13 cellular contexts compared by ENCODE assay signal in genomic region chr22:36322602-36322915, GRCh38.
DNase-seq lines count a peak whose midpoint lies in the region; ATAC-seq and TF ChIP-seq lines count a peak whose summit lies in the region.
"Had no signal": no experiment of that assay in that cellular context is flagged by ENCODE, and none has a peak within 500 bp of the region (broad histone marks: within the 10 kb centered on the region; RNA-seq: fewer than 3 reads in every experiment).

No MANE protein-coding gene starts in this region.

- H3K36me3 ChIP-seq in neuronal stem cell (replicated peaks in 1 of 2; ENCODE audit: control insufficient read depth in 2 of 2, insufficient read depth in 2 of 2, low read length in 2 of 2) (peaks cover 77 to 98% of the 10 kb centered on the region in 2 donors), tibial artery (peaks cover 63 to 89% (median 79%) of the 10 kb centered on the region in 3 donors)

- H2AFZ ChIP-seq in neuronal stem cell (ENCODE audit: low read length): no peak overlapping the region

- H4K91ac ChIP-seq in neuronal stem cell (ENCODE audit: low read depth, low read length, poor library complexity): no peak overlapping the region

- CTCF ChIA-PET in activated naive CD4-positive, alpha-beta T cell treated with anti-CD3 and anti-CD28 coated beads, Interleukin-2, amount 10 ng/mL, durations not matched to agents 7 days and 5 days (lab: Charles Lee): interaction anchor here (0.6 to 2.6 kb wide), 4 partner anchors 11 to 148 kb away, joined by 3 to 10 read pairs (median 3); no protein-coding TSS in a partner anchor

- peak overlapping the region; percentile 61 for H3K23ac ChIP-seq in neuronal stem cell (ENCODE audit: low read depth, low read length, poor library complexity)

- intact Hi-C loops in dorsolateral prefrontal cortex (cut with DNase I): no loop called here
- intact Hi-C loops in tibial artery (cut with DNase I; ENCODE audit: low total_unique reads): loop anchor here (5.0 kb wide), 1 partner anchor 65 kb away; the partner anchor contains the start of gene MYH9

- H3K18ac ChIP-seq in neuronal stem cell (ENCODE audit: low read length): no peak overlapping the region

- no peak overlapping the region for H3K14ac ChIP-seq in neuronal stem cell (ENCODE audit: low read length)

- peaks cover 74% of the 10 kb centered on the region for H3K36me3 Mint-ChIP-seq in activated naive CD4-positive, alpha-beta T cell treated with anti-CD3 and anti-CD28 coated beads, Interleukin-2, amount 10 ng/mL, durations not matched to agents 7 days and 5 days

- peaks cover 16% of the 10 kb centered on the region for H3K4me1 Mint-ChIP-seq in activated naive CD4-positive, alpha-beta T cell treated with anti-CD3 and anti-CD28 coated beads, Interleukin-2, amount 10 ng/mL, durations not matched to agents 7 days and 5 days

- peaks cover 0 to 6% of the 10 kb centered on the region in 2 donors for H3K4me1 ChIP-seq in neuronal stem cell (ENCODE audit: control insufficient read depth in 2 of 2, insufficient read depth in 1 of 2, low read depth in 1 of 2, low read length in 2 of 2)
- H3K4me1 ChIP-seq in tibial artery: peaks cover 0 to 90% (median 62%) of the 10 kb centered on the region in 4 donors

- H4K8ac ChIP-seq in neuronal stem cell (ENCODE audit: low read depth, low read length): no peak overlapping the region

- no peaks in the 10 kb centered on the region for H3K27me3 Mint-ChIP-seq in activated naive CD4-positive, alpha-beta T cell treated with anti-CD3 and anti-CD28 coated beads, Interleukin-2, amount 10 ng/mL, durations not matched to agents 7 days and 5 days

- H3K27ac Mint-ChIP-seq in activated naive CD4-positive, alpha-beta T cell treated with anti-CD3 and anti-CD28 coated beads, Interleukin-2, amount 10 ng/mL, durations not matched to agents 7 days and 5 days: peak overlapping the region; percentile 55

- H2BK12ac ChIP-seq in neuronal stem cell (ENCODE audit: low read length): no peak overlapping the region

- WGBS in neuronal stem cell (ENCODE audit: extremely low coverage in 2 of 2, insufficient read length in 2 of 2, insufficient replicate concordance in 1 of 2), 2 donors: no CpG with 5 or more reads among the region's 11 CpGs

- ATAC-seq in HG03520 (IDR thresholded peaks at IDR 0.05; ENCODE audit: unreplicated experiment) (no peak), HG03432 (IDR thresholded peaks at IDR 0.05; ENCODE audit: unreplicated experiment) (no peak)

- H2BK120ac ChIP-seq in neuronal stem cell (ENCODE audit: low read depth, low read length): no peak overlapping the region

- H3K27me3 ChIP-seq in dorsolateral prefrontal cortex: no peaks in the 10 kb centered on the region
- no peaks in the 10 kb centered on the region for H3K27me3 ChIP-seq in neuronal stem cell (ENCODE audit: control insufficient read depth in 3 of 3, insufficient read depth in 3 of 3, low read depth in 1 of 3, low read length in 3 of 3)
- H3K27me3 ChIP-seq in tibial artery: no peaks in the 10 kb centered on the region

- TF ChIP-seq CTCF in dorsolateral prefrontal cortex (IDR thresholded peaks at IDR 0.05 in 54 of 56, conservative IDR thresholded peaks at IDR 0.05 in 2 of 56; ENCODE audit: low read depth in 1 of 56, partially characterized antibody in 56 of 56) (no peak), tibial artery (IDR thresholded peaks at IDR 0.05) (no peak)

- no peak overlapping the region for H3K9ac ChIP-seq in neuronal stem cell (ENCODE audit: low read depth, low read length, poor library complexity)

- H3K27ac ChIP-seq in dorsolateral prefrontal cortex: peak overlapping the region in 53 of 59 donors; percentile 13 to 99 (median 94)
- no peak overlapping the region for H3K27ac ChIP-seq in neuronal stem cell (replicated peaks; ENCODE audit: low read length)
- peak overlapping the region; percentile 95 for H3K27ac ChIP-seq in tibial artery

- H2BK5ac ChIP-seq in neuronal stem cell (ENCODE audit: low read length): no peak overlapping the region

- H2BK15ac ChIP-seq in neuronal stem cell (ENCODE audit: low read length): no peak overlapping the region

- no peak overlapping the region for H3K4me2 ChIP-seq in neuronal stem cell (ENCODE audit: insufficient read depth, low read length, poor library complexity, severe bottlenecking)

- H2AK5ac ChIP-seq in neuronal stem cell (ENCODE audit: low read depth, low read length): no peak overlapping the region

- DNase-seq in activated naive CD4-positive, alpha-beta T cell treated with anti-CD3 and anti-CD28 coated beads, Interleukin-2, amount 10 ng/mL, durations not matched to agents 7 days and 5 days: no peak
- no peak for DNase-seq in activated naive CD4-positive, alpha-beta T cell (lab: John Stamatoyannopoulos, UW)
- no peak for DNase-seq in dorsolateral prefrontal cortex
- no peak for DNase-seq in neuronal stem cell (ENCODE audit: low spot score)
- DNase-seq in tibial artery: no peak
- DNase-seq in NCI-H345 treated with DMSO at 0.1 percent for 48 hours (lab: John Stamatoyannopoulos, UW; ENCODE audit: unreplicated experiment): no peak
- DNase-seq: ACHN; activated CD8-positive, alpha-beta memory T cell treated with anti-CD3 and anti-CD28 coated beads, Interleukin-2, amount 50 U/mL, for 4 hours; immature natural killer cell; NCI-H226; T1000 had no signal

- H3K9me3 Mint-ChIP-seq in activated naive CD4-positive, alpha-beta T cell treated with anti-CD3 and anti-CD28 coated beads, Interleukin-2, amount 10 ng/mL, durations not matched to agents 7 days and 5 days: no peaks in the 10 kb centered on the region
- H3K9me3 Mint-ChIP-seq: immature natural killer cell had no signal

- no peak overlapping the region for H3K4me3 Mint-ChIP-seq in activated naive CD4-positive, alpha-beta T cell treated with anti-CD3 and anti-CD28 coated beads, Interleukin-2, amount 10 ng/mL, durations not matched to agents 7 days and 5 days
- H3K4me3 Mint-ChIP-seq: immature natural killer cell had no signal

- H3K4me3 ChIP-seq in dorsolateral prefrontal cortex (no peak overlapping the region), neuronal stem cell (ENCODE audit: low read length in 2 of 2) (no peak overlapping the region), tibial artery (no peak overlapping the region)

- H3K4ac ChIP-seq in neuronal stem cell (ENCODE audit: low read length): no peak overlapping the region

- H3K9me3 ChIP-seq in neuronal stem cell (replicated peaks in 1 of 2; ENCODE audit: control insufficient read depth in 2 of 2, insufficient read depth in 1 of 2, low read depth in 1 of 2, low read length in 2 of 2) (no peaks in the 10 kb centered on the region), tibial artery (no peaks in the 10 kb centered on the region)

- peaks cover 22% of the 10 kb centered on the region for H3K79me1 ChIP-seq in neuronal stem cell (ENCODE audit: low read depth, low read length)
